ENCODE assay signal across 17 cellular contexts in genomic region chr11:47005441-47005840, GRCh38.
DNase-seq lines count a peak whose midpoint lies in the region; TF ChIP-seq lines count a peak whose summit lies in the region.
"Had no signal": no experiment of that assay in that cellular context is flagged by ENCODE, and none has a peak within 500 bp of the region (broad histone marks: within the 10 kb centered on the region; RNA-seq: fewer than 3 reads in every experiment).

No MANE protein-coding gene starts in this region.

- H3K4me3 ChIP-seq in ACC112 (ENCODE audit: low read depth, low read length) (no peak overlapping the region), OCI-LY7 (ENCODE audit: low read depth, low read length, poor library complexity, severe bottlenecking) (peak overlapping the region; percentile 35), esophagus squamous epithelium (no peak overlapping the region)
- H3K4me3 ChIP-seq: skin epidermis had no signal

- TF ChIP-seq CTCF in OCI-LY7 (conservative IDR thresholded peaks at IDR 0.05; ENCODE audit: low read length) (no peak), esophagus squamous epithelium (IDR thresholded peaks at IDR 0.05) (no peak), osteocyte (IDR thresholded peaks at IDR 0.05) (no peak), H9 (conservative IDR thresholded peaks at IDR 0.05) (no peak)

- no peak overlapping the region for H2BK12ac ChIP-seq in H9 (ENCODE audit: insufficient read length, low read depth, low read length)

- no peaks in the 10 kb centered on the region for H3K79me1 ChIP-seq in H9 (ENCODE audit: insufficient read depth, low read depth, low read length, poor library complexity, severe bottlenecking)

- TF ChIP-seq POLR2A in esophagus squamous epithelium (IDR thresholded peaks at IDR 0.05): no peak

- no peaks in the 10 kb centered on the region for H3K36me3 ChIP-seq in ACC112 (ENCODE audit: insufficient read depth, low read length)
- H3K36me3 ChIP-seq in OCI-LY7 (ENCODE audit: insufficient read depth, low read length): peaks cover 11% of the 10 kb centered on the region
- H3K36me3 ChIP-seq in esophagus squamous epithelium: no peaks in the 10 kb centered on the region
- H3K36me3 ChIP-seq: neutrophil had no signal

- H2BK15ac ChIP-seq in H9 (ENCODE audit: low read depth, low read length): no peak overlapping the region

- H3K27ac ChIP-seq in ACC112 (ENCODE audit: low read depth, low read length): 0 out of 2 replicates have a peak overlapping the region, but pooled peaks have one; percentile 8
- H3K27ac ChIP-seq in OCI-LY7 (ENCODE audit: low read depth, low read length, poor library complexity, severe bottlenecking): peak overlapping the region; percentile 89
- peak overlapping the region in 3 of 4 donors; percentile 34 to 49 (median 45) for H3K27ac ChIP-seq in esophagus squamous epithelium
- no peak overlapping the region for H3K27ac ChIP-seq in H9 (ENCODE audit: insufficient read length, low read depth, low read length)
- H3K27ac ChIP-seq: foreskin keratinocyte, neutrophil, RWPE1 had no signal

- H3K79me2 ChIP-seq in ACC112 (ENCODE audit: control insufficient read depth, insufficient read depth, low read length, unreplicated experiment): no peaks in the 10 kb centered on the region
- peaks cover 32% of the 10 kb centered on the region; the same call in 1 of the 2 replicates for H3K79me2 ChIP-seq in OCI-LY7 (ENCODE audit: insufficient read depth, low read depth, low read length)
- no peaks in the 10 kb centered on the region for H3K79me2 ChIP-seq in H9 (ENCODE audit: insufficient read depth, low read length)

- BruUV-seq in OCI-LY7 (replicated peaks; lab: Mats Ljungman, UMichigan): no TSS peak

- POLR2A ChIA-PET in OCI-LY7 (lab: Charles Lee): interaction anchor here (0.6 to 4.3 kb wide), 12 partner anchors 8 to 253 kb away, joined by 3 to 16 read pairs (median 4); partner anchors contain the start of gene CSTPP1

- H3K9ac ChIP-seq in H9 (ENCODE audit: extremely low read depth, insufficient read length, low read length): no peak overlapping the region

- H3K27ac Mint-ChIP-seq in osteocyte (ENCODE audit: unreplicated experiment) (peak overlapping the region; percentile 86), H9 (no peak overlapping the region)
- no peak overlapping the region for H3K27ac Mint-ChIP-seq in activated CD4-positive, alpha-beta T cell treated with anti-CD3 and anti-CD28 coated beads, Interleukin-2, amount 10 ng/mL, durations not matched to agents 24 days and 14 days
- H3K27ac Mint-ChIP-seq: activated CD4-positive, alpha-beta T cell treated with anti-CD3 and anti-CD28 coated beads for 36 hours; activated naive CD4-positive, alpha-beta T cell treated with anti-CD3 and anti-CD28 coated beads, Interleukin-2, amount 10 ng/mL, durations not matched to agents 7 days and 5 days; endodermal cell had no signal

- H2BK20ac ChIP-seq in H9 (ENCODE audit: low read depth, low read length, poor library complexity, severe bottlenecking): no peak overlapping the region

- H4K20me1 ChIP-seq in OCI-LY7 (ENCODE audit: insufficient read depth, low read length) (no peaks in the 10 kb centered on the region), H9 (ENCODE audit: control insufficient read depth, insufficient read depth, insufficient read length) (no peaks in the 10 kb centered on the region)

- peaks cover 20% of the 10 kb centered on the region for H3K4me1 ChIP-seq in ACC112 (ENCODE audit: control insufficient read depth, insufficient read depth, low read length, unreplicated experiment)
- peaks cover 81% of the 10 kb centered on the region for H3K4me1 ChIP-seq in OCI-LY7 (ENCODE audit: insufficient read depth, low read length, poor library complexity, severe bottlenecking)
- peaks cover 0 to 29% (median 16%) of the 10 kb centered on the region in 3 donors for H3K4me1 ChIP-seq in esophagus squamous epithelium
- no peaks in the 10 kb centered on the region for H3K4me1 ChIP-seq in H9 (ENCODE audit: insufficient read depth, low read length)
- H3K4me1 ChIP-seq: foreskin keratinocyte had no signal

- H3K4me1 Mint-ChIP-seq in osteocyte (ENCODE audit: unreplicated experiment) (peaks cover 46% of the 10 kb centered on the region), H9 (peaks cover 20 to 23% of the 10 kb centered on the region in 2 experiments)
- H3K4me1 Mint-ChIP-seq in activated CD4-positive, alpha-beta T cell treated with anti-CD3 and anti-CD28 coated beads, Interleukin-2, amount 10 ng/mL, durations not matched to agents 24 days and 14 days: peaks cover 21% of the 10 kb centered on the region

- no peak overlapping the region for H3T11ph ChIP-seq in H9 (ENCODE audit: low read length)

- H3K36me3 Mint-ChIP-seq in osteocyte (ENCODE audit: unreplicated experiment) (peaks cover 5% of the 10 kb centered on the region), H9 (ENCODE audit: insufficient read depth in 1 of 3, low read depth in 3 of 3) (no peaks in the 10 kb centered on the region)
- H3K36me3 Mint-ChIP-seq in activated CD4-positive, alpha-beta T cell treated with anti-CD3 and anti-CD28 coated beads, Interleukin-2, amount 10 ng/mL, durations not matched to agents 24 days and 14 days (ENCODE audit: low read depth): peaks cover 2% of the 10 kb centered on the region
- H3K36me3 Mint-ChIP-seq: activated naive CD4-positive, alpha-beta T cell treated with anti-CD3 and anti-CD28 coated beads, Interleukin-2, amount 10 ng/mL, durations not matched to agents 7 days and 5 days had no signal

- intact Hi-C loops in OCI-LY7 (cut with micrococcal nuclease; ENCODE audit: unreplicated experiment) (no loop called here), esophagus squamous epithelium (cut with DNase I) (no loop called here)
- intact Hi-C loops in activated CD4-positive, alpha-beta T cell treated with anti-CD3 and anti-CD28 coated beads, Interleukin-2, amount 10 ng/mL, durations not matched to agents 24 days and 14 days (cut with micrococcal nuclease): no loop called here

- no peak overlapping the region for H3K23ac ChIP-seq in H9 (ENCODE audit: insufficient read length, low read depth, low read length)

- no peaks in the 10 kb centered on the region for H3K23me2 ChIP-seq in H9 (ENCODE audit: insufficient read length, low read depth, low read length, poor library complexity, severe bottlenecking)

- no peak overlapping the region for H4K5ac ChIP-seq in H9 (ENCODE audit: insufficient read length, low read depth, low read length)

- H3K9me3 Mint-ChIP-seq in osteocyte (ENCODE audit: unreplicated experiment): no peaks in the 10 kb centered on the region
- no peaks in the 10 kb centered on the region; a peak in 1 of 5 replicates for H3K9me3 Mint-ChIP-seq in H9
- H3K9me3 Mint-ChIP-seq in activated CD4-positive, alpha-beta T cell treated with anti-CD3 and anti-CD28 coated beads, Interleukin-2, amount 10 ng/mL, durations not matched to agents 24 days and 14 days: no peaks in the 10 kb centered on the region
- H3K9me3 Mint-ChIP-seq: activated naive CD4-positive, alpha-beta T cell treated with anti-CD3 and anti-CD28 coated beads, Interleukin-2, amount 10 ng/mL, durations not matched to agents 7 days and 5 days; endodermal cell had no signal

- H3K9me3 ChIP-seq in OCI-LY7 (ENCODE audit: low read length) (no peaks in the 10 kb centered on the region), esophagus squamous epithelium (no peaks in the 10 kb centered on the region), H9 (ENCODE audit: control insufficient read depth, low read depth, low read length) (no peaks in the 10 kb centered on the region)
- H3K9me3 ChIP-seq: neutrophil had no signal

- H3K27me3 Mint-ChIP-seq in osteocyte (ENCODE audit: unreplicated experiment): no peaks in the 10 kb centered on the region
- no peaks in the 10 kb centered on the region for H3K27me3 Mint-ChIP-seq in H9 (ENCODE audit: low read depth)
- no peaks in the 10 kb centered on the region for H3K27me3 Mint-ChIP-seq in activated CD4-positive, alpha-beta T cell treated with anti-CD3 and anti-CD28 coated beads, Interleukin-2, amount 10 ng/mL, durations not matched to agents 24 days and 14 days
- H3K27me3 Mint-ChIP-seq: activated CD4-positive, alpha-beta T cell treated with anti-CD3 and anti-CD28 coated beads for 36 hours; activated naive CD4-positive, alpha-beta T cell treated with anti-CD3 and anti-CD28 coated beads, Interleukin-2, amount 10 ng/mL, durations not matched to agents 7 days and 5 days had no signal

- no peak overlapping the region for H2AK5ac ChIP-seq in H9 (ENCODE audit: insufficient read length, low read length)

- no peak overlapping the region for H4K8ac ChIP-seq in H9 (replicated peaks; ENCODE audit: insufficient read length, low read depth, low read length)

- no peak for DNase-seq in OCI-LY7 (ENCODE audit: low spot score)
- no peak for DNase-seq in esophagus squamous epithelium (lab: John Stamatoyannopoulos, UW)
- no peak for DNase-seq in osteocyte (ENCODE audit: extremely low spot score, unreplicated experiment)
- DNase-seq in SK-N-DZ (ENCODE audit: low spot score): no peak
- DNase-seq in H9: no peak
- DNase-seq in OCI-M2 (lab: John Stamatoyannopoulos, UW; ENCODE audit: unreplicated experiment): no peak
- no peak for DNase-seq in activated CD4-positive, alpha-beta T cell treated with anti-CD3 and anti-CD28 coated beads, Interleukin-2, amount 10 ng/mL, durations not matched to agents 24 days and 14 days
- DNase-seq: activated CD4-positive, alpha-beta T cell treated with anti-CD3 and anti-CD28 coated beads for 36 hours; activated CD8-positive, alpha-beta memory T cell treated with anti-CD3 and anti-CD28 coated beads, Interleukin-2, amount 50 U/mL, for 48 hours; activated naive CD4-positive, alpha-beta T cell treated with anti-CD3 and anti-CD28 coated beads, Interleukin-2, amount 10 ng/mL, durations not matched to agents 7 days and 5 days; endodermal cell; stimulated activated naive CD4-positive, alpha-beta T cell treated with Interleukin-2 at 50 U/mL for 16 hours had no signal

- H3K4me2 ChIP-seq in OCI-LY7 (ENCODE audit: low read length) (peak overlapping the region; percentile 61), H9 (ENCODE audit: insufficient read depth, insufficient read length, low read length) (no peak overlapping the region)

- H3K27me3 ChIP-seq in ACC112 (ENCODE audit: insufficient read depth, low read length): no peaks in the 10 kb centered on the region
- H3K27me3 ChIP-seq in esophagus squamous epithelium: no peaks in the 10 kb centered on the region
- no peaks in the 10 kb centered on the region for H3K27me3 ChIP-seq in H9 (ENCODE audit: insufficient read depth, low read length)
- H3K27me3 ChIP-seq: foreskin keratinocyte, neutrophil had no signal

- H3K9me2 ChIP-seq in OCI-LY7 (ENCODE audit: insufficient read depth, low read length): no peaks in the 10 kb centered on the region

- no peak overlapping the region for H3K4ac ChIP-seq in H9 (ENCODE audit: low read depth, low read length)

- no peak overlapping the region for H3K56ac ChIP-seq in H9 (ENCODE audit: insufficient read length, low read depth, low read length)

- H2AFZ ChIP-seq in ACC112 (ENCODE audit: low read length, unreplicated experiment) (no peak overlapping the region), OCI-LY7 (ENCODE audit: low read length) (peak overlapping the region; percentile 15; the same call in 1 of the 2 replicates), H9 (ENCODE audit: low read length) (no peak overlapping the region)

- no peak overlapping the region for H3K14ac ChIP-seq in H9 (ENCODE audit: insufficient read depth, low read length)

- H2BK5ac ChIP-seq in H9 (ENCODE audit: insufficient read length, low read length): no peak overlapping the region

- H4K91ac ChIP-seq in H9 (ENCODE audit: insufficient read length, low read depth, low read length): no peak overlapping the region

- H3K4me3 Mint-ChIP-seq in osteocyte (ENCODE audit: unreplicated experiment) (no peak overlapping the region), H9 (no peak overlapping the region)
- no peak overlapping the region for H3K4me3 Mint-ChIP-seq in activated CD4-positive, alpha-beta T cell treated with anti-CD3 and anti-CD28 coated beads, Interleukin-2, amount 10 ng/mL, durations not matched to agents 24 days and 14 days
- H3K4me3 Mint-ChIP-seq: activated CD4-positive, alpha-beta T cell treated with anti-CD3 and anti-CD28 coated beads for 36 hours; activated naive CD4-positive, alpha-beta T cell treated with anti-CD3 and anti-CD28 coated beads, Interleukin-2, amount 10 ng/mL, durations not matched to agents 7 days and 5 days; endodermal cell had no signal

- H3K18ac ChIP-seq in H9 (ENCODE audit: insufficient read length, low read depth, low read length): no peak overlapping the region

- no peak overlapping the region for H2BK120ac ChIP-seq in H9 (ENCODE audit: low read depth, low read length, poor library complexity, severe bottlenecking)

- CTCF ChIA-PET in OCI-LY7 (lab: Charles Lee; ENCODE audit: unreplicated experiment): no interaction called here
